ENCODE assay signal across 16 cellular contexts in genomic region chr22:36222887-36223450, GRCh38. TPM values are rescaled to one million over a fixed set of nuclear protein-coding genes. Genes with fewer than 3 reads are reported as not detected.
DNase-seq lines count a peak whose midpoint lies in the region; ATAC-seq and TF ChIP-seq lines count a peak whose summit lies in the region.
"Had no signal": no experiment of that assay in that cellular context is flagged by ENCODE, and none has a peak within 500 bp of the region (broad histone marks: within the 10 kb centered on the region; RNA-seq: fewer than 3 reads in every experiment).

No MANE protein-coding gene starts in this region.

- H3K27ac Mint-ChIP-seq in endodermal cell (no peak overlapping the region), T-cell (peak overlapping the region in 1 of 2 donors; percentile 60)
- H3K27ac Mint-ChIP-seq: CD8-positive, alpha-beta T cell had no signal

- H3K4me3 Mint-ChIP-seq in endodermal cell: no peak overlapping the region
- H3K4me3 Mint-ChIP-seq in T-cell: peak overlapping the region in 1 of 3 donors; percentile 13
- H3K4me3 Mint-ChIP-seq: CD14-positive monocyte; CD8-positive, alpha-beta T cell had no signal

- intact Hi-C loops in psoas muscle (cut with DNase I) (loop anchor here (2.0 to 10.0 kb wide), 2 partner anchors 74 to 78 kb away; no protein-coding TSS in a partner anchor), vagina (cut with DNase I) (no loop called here)

- H3K36me3 Mint-ChIP-seq in endodermal cell (ENCODE audit: low read depth) (no peaks in the 10 kb centered on the region), T-cell (peaks cover 25% of the 10 kb centered on the region)

- WGBS in psoas muscle, 3 donors: 56 to 65% (median 64%) methylated on average over 9 of the region's 9 CpGs
- 86 to 92% methylated on average over 8 to 9 of the region's 9 CpGs for WGBS in endodermal cell (ENCODE audit: insufficient coverage in 1 of 2, insufficient read length in 1 of 2), 2 experiments

- H3K9me3 Mint-ChIP-seq in endodermal cell (no peaks in the 10 kb centered on the region), T-cell (no peaks in the 10 kb centered on the region)
- H3K9me3 Mint-ChIP-seq: CD8-positive, alpha-beta T cell had no signal

- CTCF ChIA-PET in T-cell (lab: Charles Lee): interaction anchor here in 1 of 2 donors (0.6 kb wide), 1 partner anchor 66 kb away, joined by 3 read pairs; no protein-coding TSS in a partner anchor

- TF ChIP-seq CTCF in coronary artery (IDR thresholded peaks at IDR 0.05) (no peak), psoas muscle (IDR thresholded peaks at IDR 0.05) (no peak), vagina (IDR thresholded peaks at IDR 0.05) (no peak), endodermal cell (conservative IDR thresholded peaks at IDR 0.05) (no peak)

- peaks cover 0 to 14% of the 10 kb centered on the region in 2 donors for H3K36me3 ChIP-seq in psoas muscle (ENCODE audit: insufficient read depth in 1 of 2, low read depth in 1 of 2)
- H3K36me3 ChIP-seq in vagina: peaks cover 0 to 13% of the 10 kb centered on the region in 2 donors
- H3K36me3 ChIP-seq in endodermal cell (ENCODE audit: control insufficient read depth, insufficient read depth, low read length): no peaks in the 10 kb centered on the region

- DNase-seq in activated CD8-positive, alpha-beta memory T cell treated with anti-CD3 and anti-CD28 coated beads for 24 hours: peak; percentile 54
- DNase-seq in activated CD8-positive, alpha-beta memory T cell treated with anti-CD3 and anti-CD28 coated beads, Interleukin-2, amount 50 U/mL, for 48 hours: no peak
- DNase-seq in coronary artery (ENCODE audit: low spot score) (peak; percentile 50), psoas muscle (no peak), vagina (ENCODE audit: extremely low spot score in 2 of 2) (peak; percentile 46 to 60), endodermal cell (no peak), T-cell (no peak)
- DNase-seq: CD8-positive, alpha-beta T cell; COR-L47; DMS53; GF-D8; GM23248; H7 had no signal

- H3K4me1 ChIP-seq in psoas muscle (peaks cover 36% of the 10 kb centered on the region), vagina (no peaks in the 10 kb centered on the region), endodermal cell (ENCODE audit: control insufficient read depth, insufficient read depth, low read length) (peaks cover 2% of the 10 kb centered on the region)

- no peak overlapping the region for H3K9ac ChIP-seq in endodermal cell (ENCODE audit: extremely low read depth, low read length, poor library complexity, severe bottlenecking)
- H3K9ac ChIP-seq: GM23248 had no signal

- ATAC-seq in psoas muscle (peak in 1 of 4 donors; percentile 0), GM21825 (IDR thresholded peaks at IDR 0.05; ENCODE audit: unreplicated experiment) (no peak), T-cell (replicated peaks in 1 of 4) (no peak)
- ATAC-seq: CD8-positive, alpha-beta T cell had no signal

- H3K27me3 Mint-ChIP-seq in endodermal cell (ENCODE audit: insufficient read depth) (peaks cover 9% of the 10 kb centered on the region), T-cell (peaks cover 5 to 9% of the 10 kb centered on the region in 2 donors)

- H3K4me1 Mint-ChIP-seq in endodermal cell (peaks cover 17% of the 10 kb centered on the region), T-cell (peaks cover 6 to 20% (median 8%) of the 10 kb centered on the region in 3 donors)

- POLR2A ChIA-PET in T-cell (lab: Charles Lee): no interaction called here

- H3K27me3 ChIP-seq in psoas muscle (ENCODE audit: insufficient read depth in 3 of 3, low read length in 2 of 3) (no peaks in the 10 kb centered on the region), vagina (no peaks in the 10 kb centered on the region), endodermal cell (ENCODE audit: control insufficient read depth, insufficient read depth, low read length, poor library complexity, severe bottlenecking) (no peaks in the 10 kb centered on the region)

- TF ChIP-seq POLR2A in vagina (IDR thresholded peaks at IDR 0.05): no peak

- no peak overlapping the region for H3K4me3 ChIP-seq in coronary artery
- H3K4me3 ChIP-seq in psoas muscle: no peak overlapping the region
- H3K4me3 ChIP-seq in vagina: no peak overlapping the region
- no peak overlapping the region for H3K4me3 ChIP-seq in endodermal cell (ENCODE audit: low read length)
- H3K4me3 ChIP-seq: GM23248 had no signal

- H3K9me3 ChIP-seq in psoas muscle (no peaks in the 10 kb centered on the region), vagina (no peaks in the 10 kb centered on the region), endodermal cell (ENCODE audit: control insufficient read depth, low read length) (no peaks in the 10 kb centered on the region)

- H3K27ac ChIP-seq in coronary artery: no peak overlapping the region
- peak overlapping the region; percentile 83 for H3K27ac ChIP-seq in psoas muscle
- H3K27ac ChIP-seq in vagina: no peak overlapping the region
- H3K27ac ChIP-seq in endodermal cell (ENCODE audit: low read depth, low read length): no peak overlapping the region
- H3K27ac ChIP-seq: 22Rv1, GM23248 had no signal

RNA-seq across cellular contexts. Expression of gene APOL2, which starts 16.4 kb away (rescaled TPM):
- 10 to 100 TPM; 24.4 to 54.7 (median 43.6) TPM for total RNA-seq in psoas muscle
- polyA plus RNA-seq in psoas muscle: 10 to 100 TPM; 17.5 to 52.2 (median 26.8) TPM
- total RNA-seq in vagina: 63.8 TPM
- total RNA-seq in endodermal cell: 1 to 10 TPM; 2.1 to 7.9 TPM
- polyA plus RNA-seq in endodermal cell (2013, experiment 1 of 2): 7.4 TPM
- polyA plus RNA-seq in endodermal cell (2013, experiment 2 of 2): 7.3 TPM
- 10 to 100 TPM; 38.3 to 80.7 (median 70.6) TPM for total RNA-seq in T-cell

RNA-seq across cellular contexts. Expression of gene APOL4, which starts 21.4 kb away (rescaled TPM):
- 1 to 10 TPM in 3 of 4 donors, under 1 TPM in 1; 0.86 to 6.8 (median 2.5) TPM for total RNA-seq in psoas muscle
- 1 to 10 TPM; 1.1 to 2.1 (median 1.6) TPM for polyA plus RNA-seq in psoas muscle
- 4.2 TPM for total RNA-seq in vagina
- not detected for total RNA-seq in endodermal cell
- 0.07 TPM for polyA plus RNA-seq in endodermal cell (2013, experiment 1 of 2)
- 0.17 TPM for polyA plus RNA-seq in endodermal cell (2013, experiment 2 of 2)
- total RNA-seq in T-cell: under 1 TPM in 2 of 5 donors, not detected in 3; 0.22 to 0.72 TPM
- total RNA-seq: CD8-positive, alpha-beta T cell; GM23248; H7 had no signal
- polyA plus RNA-seq: GM23248 had no signal

RNA-seq across cellular contexts. Expression of gene APOL1, which starts 30.0 kb away (rescaled TPM):
- 10 to 100 TPM in 3 of 4 donors, 1 to 10 TPM in 1; 5.7 to 16.3 (median 13.5) TPM for total RNA-seq in psoas muscle
- polyA plus RNA-seq in psoas muscle: 1 to 10 TPM; 5.3 to 6.0 (median 5.8) TPM
- total RNA-seq in vagina: 28.5 TPM
- total RNA-seq in endodermal cell: under 1 TPM; 0.11 to 0.22 TPM
- not detected for polyA plus RNA-seq in endodermal cell (2013, experiment 1 of 2)
- polyA plus RNA-seq in endodermal cell (2013, experiment 2 of 2): not detected
- total RNA-seq in T-cell: 10 to 100 TPM; 15.7 to 29.5 (median 19.8) TPM
- total RNA-seq: H7 had no signal

Comparison
In these comparisons a context has a peak if more than half of its experiments do, and no peak if none do; other contexts are left out.
1. DNase-seq: peak in activated CD8-positive, alpha-beta memory T cell treated with anti-CD3 and anti-CD28 coated beads for 24 hours (single experiment), coronary artery (single experiment) and vagina (2 of 2); none in activated CD8-positive, alpha-beta memory T cell treated with anti-CD3 and anti-CD28 coated beads, Interleukin-2, amount 50 U/mL, for 48 hours (single experiment), psoas muscle (0 of 2), endodermal cell (single experiment) and T-cell (0 of 34).
2. RNA of gene APOL1, which starts 30.0 kb away (total RNA-seq): 28.5 TPM in vagina (single experiment), 15.7 to 29.5 TPM in T-cell and 5.7 to 16.3 TPM in psoas muscle; 0.11 to 0.22 TPM in endodermal cell; every median in the first group is over 4 times any median in the second.